In genomic region chr6:37741757-37742400, GRCh38 we compare ENCODE assay signal across 9 cellular contexts. TPM values are rescaled to one million over a fixed set of nuclear protein-coding genes. Genes with fewer than 3 reads are reported as not detected.
DNase-seq lines count a peak whose midpoint lies in the region; ATAC-seq and TF ChIP-seq lines count a peak whose summit lies in the region.
"Had no signal": no experiment of that assay in that cellular context is flagged by ENCODE, and none has a peak within 500 bp of the region (broad histone marks: within the 10 kb centered on the region; RNA-seq: fewer than 3 reads in every experiment).

No MANE protein-coding gene starts in this region.

- TF ChIP-seq CTCF in GM06990 (IDR thresholded peaks at IDR 0.05; ENCODE audit: insufficient read depth, low read length, poor library complexity, severe bottlenecking) = peak; percentile 27
- TF ChIP-seq CTCF in endothelial cell (IDR thresholded peaks at IDR 0.05; ENCODE audit: unreplicated experiment) = no peak
- peak; percentile 53 for TF ChIP-seq CTCF in neural crest cell (conservative IDR thresholded peaks at IDR 0.05)
- no peak for TF ChIP-seq CTCF in mesothelial cell of epicardium (IDR thresholded peaks at IDR 0.05; ENCODE audit: unreplicated experiment)

- CTCF ChIA-PET in HEK293T (lab: Yijun Ruan, JAX) = interaction anchor here (1.3 kb wide), 1 partner anchor 15 kb away, joined by 4 read pairs; no protein-coding TSS in a partner anchor

- H3K27me3 Mint-ChIP-seq in endothelial cell (ENCODE audit: unreplicated experiment) (peaks cover 2% of the 10 kb centered on the region), neural crest cell (ENCODE audit: low read depth) (peaks cover 20% of the 10 kb centered on the region), mesothelial cell of epicardium (ENCODE audit: low read depth) (peaks cover 42% of the 10 kb centered on the region)

- POLR2A ChIA-PET in HEK293T (lab: Yijun Ruan, JAX) = no interaction called here

- no peaks in the 10 kb centered on the region; the same call in 1 of the 2 replicates for H3K27me3 ChIP-seq in GM06990 (replicated peaks; ENCODE audit: control insufficient read depth, insufficient read depth, low read length)

- H3K27ac Mint-ChIP-seq in endothelial cell (ENCODE audit: unreplicated experiment) = no peak overlapping the region
- no peak overlapping the region for H3K27ac Mint-ChIP-seq in neural crest cell (ENCODE audit: unreplicated experiment)
- H3K27ac Mint-ChIP-seq in mesothelial cell of epicardium = no peak overlapping the region
- H3K27ac Mint-ChIP-seq: activated CD4-positive, alpha-beta T cell treated with anti-CD3 and anti-CD28 coated beads, Interleukin-2, amount 10 ng/mL, durations not matched to agents 7 days and 5 days had no signal

- H3K36me3 Mint-ChIP-seq in endothelial cell (ENCODE audit: low read depth, unreplicated experiment) (no peaks in the 10 kb centered on the region), neural crest cell (ENCODE audit: low read depth) (no peaks in the 10 kb centered on the region), mesothelial cell of epicardium (no peaks in the 10 kb centered on the region)

- ATAC-seq in GM19395 (IDR thresholded peaks at IDR 0.05; ENCODE audit: unreplicated experiment) = no peak

- peaks cover 28% of the 10 kb centered on the region for H3K4me1 Mint-ChIP-seq in endothelial cell (ENCODE audit: unreplicated experiment)
- H3K4me1 Mint-ChIP-seq in neural crest cell = peaks cover 4% of the 10 kb centered on the region
- peaks cover 3% of the 10 kb centered on the region for H3K4me1 Mint-ChIP-seq in mesothelial cell of epicardium
- H3K4me1 Mint-ChIP-seq: activated CD4-positive, alpha-beta T cell treated with anti-CD3 and anti-CD28 coated beads, Interleukin-2, amount 10 ng/mL, durations not matched to agents 7 days and 5 days had no signal

- DNase-seq in GM06990 (ENCODE audit: extremely low read depth, insufficient read length) (no peak), NCI-H146 (lab: John Stamatoyannopoulos, UW) (peak; percentile 68), endothelial cell (ENCODE audit: low spot score) (peak; percentile 28), neural crest cell (ENCODE audit: low read depth, low spot score) (peak; percentile 11), mesothelial cell of epicardium (ENCODE audit: low spot score in 2 of 2, unreplicated experiment in 2 of 2) (no peak), HEK293T (ENCODE audit: extremely low spot score) (no peak)
- DNase-seq in activated effector memory CD4-positive, alpha-beta T cell treated with Interleukin-2 at 50 U/mL for 16 hours = no peak
- DNase-seq: activated CD4-positive, alpha-beta T cell treated with anti-CD3 and anti-CD28 coated beads, Interleukin-2, amount 10 ng/mL, durations not matched to agents 7 days and 5 days had no signal

- no peaks in the 10 kb centered on the region for H3K9me3 Mint-ChIP-seq in endothelial cell (ENCODE audit: unreplicated experiment)
- no peaks in the 10 kb centered on the region for H3K9me3 Mint-ChIP-seq in neural crest cell
- no peaks in the 10 kb centered on the region for H3K9me3 Mint-ChIP-seq in mesothelial cell of epicardium
- H3K9me3 Mint-ChIP-seq: activated CD4-positive, alpha-beta T cell treated with anti-CD3 and anti-CD28 coated beads, Interleukin-2, amount 10 ng/mL, durations not matched to agents 7 days and 5 days had no signal

- H3K4me3 Mint-ChIP-seq in endothelial cell (ENCODE audit: unreplicated experiment) = no peak overlapping the region
- H3K4me3 Mint-ChIP-seq in neural crest cell = no peak overlapping the region
- H3K4me3 Mint-ChIP-seq in mesothelial cell of epicardium = no peak overlapping the region
- H3K4me3 Mint-ChIP-seq: activated CD4-positive, alpha-beta T cell treated with anti-CD3 and anti-CD28 coated beads, Interleukin-2, amount 10 ng/mL, durations not matched to agents 7 days and 5 days had no signal

- H3K36me3 ChIP-seq in GM06990 (ENCODE audit: control insufficient read depth, insufficient read depth, low read length) = no peaks in the 10 kb centered on the region

- H3K4me3 ChIP-seq in GM06990 (replicated peaks; ENCODE audit: low read depth, low read length) = no peak overlapping the region

TF ChIP-seq in HEK293T, 16 proteins besides CTCF, POLR2A, EP300 and RAD21:
- TF ChIP-seq NFRKB (IDR thresholded peaks at IDR 0.05) (no peak), CTBP1 (IDR thresholded peaks at IDR 0.05; ENCODE audit: borderline replicate concordance) (no peak), SUZ12 (IDR thresholded peaks at IDR 0.05) (no peak), SP1 (IDR thresholded peaks at IDR 0.05) (no peak), LEF1 (IDR thresholded peaks at IDR 0.05; ENCODE audit: borderline replicate concordance) (no peak), ELF4 (IDR thresholded peaks at IDR 0.05) (no peak), PKNOX1 (IDR thresholded peaks at IDR 0.05) (no peak), TARDBP (IDR thresholded peaks at IDR 0.05) (no peak), ARNT (IDR thresholded peaks at IDR 0.05) (no peak), BHLHE40 (IDR thresholded peaks at IDR 0.05; ENCODE audit: borderline replicate concordance) (no peak), FOXM1 (IDR thresholded peaks at IDR 0.05; ENCODE audit: borderline replicate concordance) (no peak), HDGF (IDR thresholded peaks at IDR 0.05; ENCODE audit: borderline replicate concordance) (no peak), FOXK2 (IDR thresholded peaks at IDR 0.05) (no peak), FOXA1 (IDR thresholded peaks at IDR 0.05) (no peak), ZNF384 (IDR thresholded peaks at IDR 0.05) (no peak)

RNA-seq across cellular contexts. Expression of gene MDGA1, which starts 44.2 kb away (rescaled TPM):
- 4.8 TPM for total RNA-seq in endothelial cell (ENCODE audit: unreplicated experiment)
- 17.8 and 21.7 TPM in 2 replicates for total RNA-seq in neural crest cell
- 2.3 to 3.7 TPM (median 2.9 TPM) in 3 replicates for total RNA-seq in mesothelial cell of epicardium

Comparison
In these comparisons a context has a peak if more than half of its experiments do, and no peak if none do; other contexts are left out.
1. DNase-seq: peak in NCI-H146 (single experiment), endothelial cell (single experiment) and neural crest cell (single experiment); none in GM06990 (single experiment), mesothelial cell of epicardium (0 of 2), activated effector memory CD4-positive, alpha-beta T cell treated with Interleukin-2 at 50 U/mL for 16 hours (single experiment) and HEK293T (single experiment).
2. CTCF ChIP-seq: peak in GM06990 (single experiment) and neural crest cell (single experiment); none in endothelial cell (single experiment) and mesothelial cell of epicardium (single experiment).